In genomic region chr1:3884966-3885365, GRCh38 we compare ENCODE assay signal across 1 cellular context.
TF ChIP-seq lines count a peak whose summit lies in the region.

No MANE protein-coding gene starts in this region.

TF ChIP-seq in K562, 482 proteins besides CTCF, POLR2A, EP300 and RAD21 (continued from another document):
- no peak for TF ChIP-seq BCLAF1 (IDR thresholded peaks at IDR 0.05; ENCODE audit: borderline replicate concordance in 1 of 2, control insufficient read depth in 1 of 2, low read depth in 2 of 2, low read length in 1 of 2)
- TF ChIP-seq, protein P1, sequence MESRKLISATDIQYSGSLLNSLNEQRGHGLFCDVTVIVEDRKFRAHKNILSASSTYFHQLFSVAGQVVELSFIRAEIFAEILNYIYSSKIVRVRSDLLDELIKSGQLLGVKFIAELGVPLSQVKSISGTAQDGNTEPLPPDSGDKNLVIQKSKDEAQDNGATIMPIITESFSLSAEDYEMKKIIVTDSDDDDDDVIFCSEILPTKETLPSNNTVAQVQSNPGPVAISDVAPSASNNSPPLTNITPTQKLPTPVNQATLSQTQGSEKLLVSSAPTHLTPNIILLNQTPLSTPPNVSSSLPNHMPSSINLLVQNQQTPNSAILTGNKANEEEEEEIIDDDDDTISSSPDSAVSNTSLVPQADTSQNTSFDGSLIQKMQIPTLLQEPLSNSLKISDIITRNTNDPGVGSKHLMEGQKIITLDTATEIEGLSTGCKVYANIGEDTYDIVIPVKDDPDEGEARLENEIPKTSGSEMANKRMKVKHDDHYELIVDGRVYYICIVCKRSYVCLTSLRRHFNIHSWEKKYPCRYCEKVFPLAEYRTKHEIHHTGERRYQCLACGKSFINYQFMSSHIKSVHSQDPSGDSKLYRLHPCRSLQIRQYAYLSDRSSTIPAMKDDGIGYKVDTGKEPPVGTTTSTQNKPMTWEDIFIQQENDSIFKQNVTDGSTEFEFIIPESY (CRISPR knock-in tag; IDR thresholded peaks at IDR 0.05) = peak; percentile 87
